ENCODE assay signal across 1 cellular context in the genomic region with DNA sequence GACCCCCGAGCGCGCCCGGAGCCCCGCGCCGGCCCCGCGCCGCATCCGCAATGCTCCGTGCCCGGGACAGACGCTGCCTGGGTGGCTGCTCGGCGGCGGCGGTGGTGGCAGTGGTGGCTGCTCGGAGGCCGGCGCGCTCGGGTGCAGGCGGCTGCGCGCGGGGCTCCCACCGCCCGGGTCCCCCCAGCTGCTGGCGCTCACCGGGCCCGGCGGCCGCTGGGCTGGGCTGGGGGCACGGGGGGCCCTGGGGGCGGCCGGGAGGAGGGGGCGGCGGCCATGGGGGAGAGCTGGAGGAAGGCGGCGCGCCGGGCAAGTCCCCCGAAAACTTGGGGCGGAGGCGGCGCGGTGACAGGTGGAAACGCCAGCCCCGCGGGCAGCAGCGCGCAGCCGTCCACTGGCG.
TF ChIP-seq lines count a peak whose summit lies in the region.

No MANE protein-coding gene starts in this region.

TF ChIP-seq in HEK293, 187 proteins besides CTCF, POLR2A, EP300 and RAD21 (continued from another document):
- TF ChIP-seq, protein P1, sequence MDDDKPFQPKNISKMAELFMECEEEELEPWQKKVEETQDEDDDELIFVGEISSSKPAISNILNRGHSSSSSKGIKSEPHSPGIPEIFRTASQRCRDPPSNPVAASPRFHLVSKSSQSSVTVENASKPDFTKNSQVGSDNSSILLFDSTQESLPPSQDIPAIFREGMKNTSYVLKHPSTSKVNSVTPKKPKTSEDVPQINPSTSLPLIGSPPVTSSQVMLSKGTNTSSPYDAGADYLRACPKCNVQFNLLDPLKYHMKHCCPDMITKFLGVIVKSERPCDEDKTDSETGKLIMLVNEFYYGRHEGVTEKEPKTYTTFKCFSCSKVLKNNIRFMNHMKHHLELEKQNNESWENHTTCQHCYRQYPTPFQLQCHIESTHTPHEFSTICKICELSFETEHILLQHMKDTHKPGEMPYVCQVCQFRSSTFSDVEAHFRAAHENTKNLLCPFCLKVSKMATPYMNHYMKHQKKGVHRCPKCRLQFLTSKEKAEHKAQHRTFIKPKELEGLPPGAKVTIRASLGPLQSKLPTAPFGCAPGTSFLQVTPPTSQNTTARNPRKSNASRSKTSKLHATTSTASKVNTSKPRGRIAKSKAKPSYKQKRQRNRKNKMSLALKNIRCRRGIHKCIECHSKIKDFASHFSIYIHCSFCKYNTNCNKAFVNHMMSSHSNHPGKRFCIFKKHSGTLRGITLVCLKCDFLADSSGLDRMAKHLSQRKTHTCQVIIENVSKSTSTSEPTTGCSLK (tag by site-specific recombination; IDR thresholded peaks at IDR 0.05): no peak
- TF ChIP-seq ZNF394 (tag by site-specific recombination; IDR thresholded peaks at IDR 0.05; ENCODE audit: borderline replicate concordance) (no peak), ZNF747 (tag by site-specific recombination; IDR thresholded peaks at IDR 0.05) (no peak), RBAK (tag by site-specific recombination; IDR thresholded peaks at IDR 0.05) (no peak), ZNF544 (tag by site-specific recombination; IDR thresholded peaks at IDR 0.05) (no peak), ZXDB (tag by site-specific recombination; IDR thresholded peaks at IDR 0.05) (no peak), ZNF211 (tag by site-specific recombination; IDR thresholded peaks at IDR 0.05; ENCODE audit: low read depth) (no peak), ZNF600 (tag by site-specific recombination; IDR thresholded peaks at IDR 0.05) (no peak), ZNF202 (tag by site-specific recombination; IDR thresholded peaks at IDR 0.05; ENCODE audit: borderline replicate concordance) (no peak), ZFP41 (tag by site-specific recombination; IDR thresholded peaks at IDR 0.05; ENCODE audit: borderline replicate concordance) (no peak), ZNF677 (tag by site-specific recombination; IDR thresholded peaks at IDR 0.05) (no peak), ZNF560 (tag by site-specific recombination; IDR thresholded peaks at IDR 0.05; ENCODE audit: borderline replicate concordance) (no peak)
- TF ChIP-seq, protein P2, sequence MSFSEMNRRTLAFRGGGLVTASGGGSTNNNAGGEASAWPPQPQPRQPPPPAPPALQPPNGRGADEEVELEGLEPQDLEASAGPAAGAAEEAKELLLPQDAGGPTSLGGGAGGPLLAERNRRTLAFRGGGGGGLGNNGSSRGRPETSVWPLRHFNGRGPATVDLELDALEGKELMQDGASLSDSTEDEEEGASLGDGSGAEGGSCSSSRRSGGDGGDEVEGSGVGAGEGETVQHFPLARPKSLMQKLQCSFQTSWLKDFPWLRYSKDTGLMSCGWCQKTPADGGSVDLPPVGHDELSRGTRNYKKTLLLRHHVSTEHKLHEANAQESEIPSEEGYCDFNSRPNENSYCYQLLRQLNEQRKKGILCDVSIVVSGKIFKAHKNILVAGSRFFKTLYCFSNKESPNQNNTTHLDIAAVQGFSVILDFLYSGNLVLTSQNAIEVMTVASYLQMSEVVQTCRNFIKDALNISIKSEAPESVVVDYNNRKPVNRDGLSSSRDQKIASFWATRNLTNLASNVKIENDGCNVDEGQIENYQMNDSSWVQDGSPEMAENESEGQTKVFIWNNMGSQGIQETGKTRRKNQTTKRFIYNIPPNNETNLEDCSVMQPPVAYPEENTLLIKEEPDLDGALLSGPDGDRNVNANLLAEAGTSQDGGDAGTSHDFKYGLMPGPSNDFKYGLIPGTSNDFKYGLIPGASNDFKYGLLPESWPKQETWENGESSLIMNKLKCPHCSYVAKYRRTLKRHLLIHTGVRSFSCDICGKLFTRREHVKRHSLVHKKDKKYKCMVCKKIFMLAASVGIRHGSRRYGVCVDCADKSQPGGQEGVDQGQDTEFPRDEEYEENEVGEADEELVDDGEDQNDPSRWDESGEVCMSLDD (tag by site-specific recombination; IDR thresholded peaks at IDR 0.05): no peak
TF ChIP-seq in HEK293: peak in this region for 0.
